ENCODE assay signal across 8 cellular contexts in genomic region chr10:100009283-100009792, GRCh38. TPM values are rescaled to one million over a fixed set of nuclear protein-coding genes. Genes with fewer than 3 reads are reported as not detected.
DNase-seq lines count a peak whose midpoint lies in the region; ATAC-seq and TF ChIP-seq lines count a peak whose summit lies in the region.

No MANE protein-coding gene starts in this region.

- peaks cover 13 to 29% of the 10 kb centered on the region in 2 donors for H3K4me1 ChIP-seq in thoracic aorta (ENCODE audit: control insufficient read depth in 1 of 2, low read depth in 2 of 2)

- no peaks in the 10 kb centered on the region for H3K27me3 ChIP-seq in thoracic aorta (replicated peaks; ENCODE audit: insufficient read depth)

- ATAC-seq in GM18873 (IDR thresholded peaks at IDR 0.05; ENCODE audit: low FRiP score, unreplicated experiment) (peak; percentile 35), HG03064 (IDR thresholded peaks at IDR 0.05; ENCODE audit: low read depth, unreplicated experiment) (peak; percentile 45), thoracic aorta (ENCODE audit: insufficient number of reproducible peaks, low FRiP score, low read depth) (peak; percentile 17)

- TF ChIP-seq CTCF in choroid plexus epithelial cell (conservative IDR thresholded peaks at IDR 0.05; ENCODE audit: low read depth, low read length) (peak; percentile 52), lower leg skin (IDR thresholded peaks at IDR 0.05) (no peak), thoracic aorta (IDR thresholded peaks at IDR 0.05) (no peak)

- DNase-seq in CMK (ENCODE audit: low read depth), result peak; percentile 8
- DNase-seq in OCI-M1 (lab: John Stamatoyannopoulos, UW), result peak; percentile 83
- peak; percentile 56 for DNase-seq in choroid plexus epithelial cell (ENCODE audit: low read depth)
- peak; percentile 18 to 91 for DNase-seq in lower leg skin (ENCODE audit: low spot score in 2 of 2)
- DNase-seq in thoracic aorta (ENCODE audit: low spot score), result no peak
- DNase-seq in SHP77 treated with DMSO at 0.1 percent for 48 hours (lab: John Stamatoyannopoulos, UW), result no peak

- H3K36me3 ChIP-seq in thoracic aorta, result no peaks in the 10 kb centered on the region

- intact Hi-C loops in lower leg skin (cut with DNase I; ENCODE audit: low total_unique reads), result no loop called here

- 0 to 2% methylated on average over 17 to 21 of the region's 45 CpGs for WGBS in lower leg skin, 2 donors

- TF ChIP-seq POLR2A in lower leg skin (IDR thresholded peaks at IDR 0.05), result no peak

- no peaks in the 10 kb centered on the region for H3K9me3 ChIP-seq in thoracic aorta

- H3K4me3 ChIP-seq in choroid plexus epithelial cell (ENCODE audit: low read depth, low read length) (peak overlapping the region; percentile 65), lower leg skin (ENCODE audit: low read depth, poor library complexity, severe bottlenecking) (peak overlapping the region; percentile 78), thoracic aorta (peak overlapping the region; percentile 91)

- H3K27ac ChIP-seq in thoracic aorta, result peak overlapping the region; percentile 54 to 64

RNA-seq across cellular contexts. Expression of gene DNMBP, which starts 0.4 kb away (rescaled TPM):
- total RNA-seq in lower leg skin (10 to 100 TPM; 39.8 to 78.0 (median 61.9) TPM), thoracic aorta (10 to 100 TPM; 17.9 to 34.2 TPM)

Comparison
In these comparisons a context has a peak if more than half of its experiments do, and no peak if none do; other contexts are left out.
1. DNase-seq: peak in CMK (single experiment), OCI-M1 (single experiment), choroid plexus epithelial cell (single experiment) and lower leg skin (2 of 2); none in thoracic aorta (single experiment) and SHP77 treated with DMSO at 0.1 percent for 48 hours (single experiment).
2. Peak in every context shown above with its lines, with median percentiles within 50 percentile points of each other: ATAC-seq and H3K4me3 ChIP-seq.